ENCODE assay signal across 8 cellular contexts in the genomic region with DNA sequence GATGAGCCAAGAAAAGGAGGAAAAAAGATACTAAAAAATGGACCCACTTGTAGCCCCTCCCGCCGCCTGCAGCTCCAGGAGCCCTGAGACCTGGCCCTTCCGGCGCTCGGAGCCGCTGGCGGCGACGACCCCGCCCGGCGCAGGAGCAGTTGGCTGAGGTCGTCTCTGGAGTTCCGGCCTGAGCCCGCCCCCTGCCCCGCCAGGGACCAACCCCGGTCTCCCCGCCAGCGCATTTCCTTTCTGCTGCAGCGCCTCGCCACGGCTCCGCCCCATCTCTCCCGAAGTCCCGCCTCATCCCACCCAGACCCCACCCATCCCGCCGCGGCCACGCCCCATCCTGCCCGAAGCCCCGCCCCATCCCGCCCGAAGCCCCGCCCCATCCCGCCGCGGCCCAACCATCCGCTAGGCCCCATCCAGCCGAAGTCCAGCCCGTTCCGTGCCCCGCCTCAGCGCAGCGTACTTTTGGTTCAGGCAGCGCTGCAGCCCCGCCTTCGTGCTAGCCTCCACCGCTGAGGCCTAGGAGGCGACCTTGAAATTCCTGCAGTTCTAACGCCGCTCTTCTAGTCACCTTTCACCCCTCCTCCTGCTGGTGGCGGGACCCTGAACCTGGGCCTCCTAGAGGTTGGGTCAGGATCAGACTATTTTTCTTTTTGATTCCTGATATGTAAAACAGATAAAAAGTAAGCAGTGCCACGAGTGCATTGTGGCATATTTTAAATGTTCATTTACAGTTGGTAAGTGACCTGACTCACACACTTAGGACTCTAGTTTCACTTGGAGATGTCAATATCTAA. TPM values are rescaled to one million over a fixed set of nuclear protein-coding genes. Genes with fewer than 3 reads are reported as not detected.
DNase-seq lines count a peak whose midpoint lies in the region; ATAC-seq and TF ChIP-seq lines count a peak whose summit lies in the region.

Gene STN1, minus strand, starts transcription at position 132 of the 794 bp plus-strand sequence. CDS start 590 bp downstream, outside the sequence.

- peak within 1 kb of the TSS; percentile 97 for H3K4me3 Mint-ChIP-seq in T-helper 17 cell

- peaks cover 0 to 31% of the 10 kb centered on the region in 2 donors for H3K4me1 ChIP-seq in right atrium auricular region
- H3K4me1 ChIP-seq in uterus = no peaks in the 10 kb centered on the region

- H3K36me3 ChIP-seq in right atrium auricular region = no peaks in the 10 kb centered on the region
- H3K36me3 ChIP-seq in uterus = no peaks in the 10 kb centered on the region

- no peaks in the 10 kb centered on the region for H3K27me3 Mint-ChIP-seq in T-helper 17 cell

- TF ChIP-seq CTCF in right atrium auricular region (IDR thresholded peaks at IDR 0.05) = peak in 1 of 2 donors; percentile 10
- TF ChIP-seq CTCF in uterus (IDR thresholded peaks at IDR 0.05) = peak in 2 of 4 experiments; percentile 21 to 30

- H3K27ac ChIP-seq in angular gyrus (ENCODE audit: low read depth, low read length) = peak within 1 kb of the TSS; percentile 97
- peak within 1 kb of the TSS; percentile 89 to 91 for H3K27ac ChIP-seq in right atrium auricular region
- peak within 1 kb of the TSS; percentile 93 for H3K27ac ChIP-seq in uterus

- no peaks in the 10 kb centered on the region for H3K36me3 Mint-ChIP-seq in T-helper 17 cell (ENCODE audit: low read depth)

- H3K27me3 ChIP-seq in right atrium auricular region = no peaks in the 10 kb centered on the region
- no peaks in the 10 kb centered on the region for H3K27me3 ChIP-seq in uterus

- H3K27ac Mint-ChIP-seq in T-helper 17 cell = peak within 1 kb of the TSS; percentile 96

- peak; percentile 91 for TF ChIP-seq POLR2A in GM15510 (IDR thresholded peaks at IDR 0.05; ENCODE audit: borderline replicate concordance, extremely low read depth, insufficient read length)
- peak; percentile 84 to 92 for TF ChIP-seq POLR2A in uterus (IDR thresholded peaks at IDR 0.05)

- H3K9me3 ChIP-seq in T-helper 17 cell (ENCODE audit: control insufficient read depth, low read length, poor library complexity, severe bottlenecking) (no peaks in the 10 kb centered on the region), right atrium auricular region (no peaks in the 10 kb centered on the region), uterus (no peaks in the 10 kb centered on the region)

- DNase-seq in NCI-H1694 treated with DMSO at 0.1 percent for 48 hours (lab: John Stamatoyannopoulos, UW) (peak; percentile 75), T-helper 17 cell (peak; percentile 84 to 95 (median 94)), right atrium auricular region (ENCODE audit: low spot score) (peak; percentile 96), pulmonary artery endothelial cell (ENCODE audit: low read depth, low spot score) (peak; percentile 88), uterus (peak; percentile 97 to 98)

- intact Hi-C loops in uterus (cut with DNase I; ENCODE audit: low total_unique reads) = no loop called here

- H3K4me3 ChIP-seq in right atrium auricular region = peak within 1 kb of the TSS; percentile 46 to 63
- peak within 1 kb of the TSS; percentile 75 to 80 for H3K4me3 ChIP-seq in uterus

- ATAC-seq in HG02885 (IDR thresholded peaks at IDR 0.05; ENCODE audit: poor library complexity, unreplicated experiment) (peak; percentile 93), T-helper 17 cell (peak; percentile 95)

- peaks cover 20% of the 10 kb centered on the region for H3K4me1 Mint-ChIP-seq in T-helper 17 cell

RNA-seq across cellular contexts. Expression of gene STN1, which starts in this region (rescaled TPM):
- 10 to 100 TPM; 47.0 to 53.7 TPM for total RNA-seq in T-helper 17 cell
- 10 to 100 TPM; 26.8 to 35.3 TPM for total RNA-seq in right atrium auricular region
- 27.5 and 30.9 TPM in 2 replicates for total RNA-seq in pulmonary artery endothelial cell
- 10 to 100 TPM; 20.0 to 29.2 (median 27.0) TPM for total RNA-seq in uterus

Comparison
In these comparisons a context has a peak if more than half of its experiments do, and no peak if none do; other contexts are left out.
1. Peak in every context shown above with its lines: DNase-seq, ATAC-seq, H3K4me3 ChIP-seq and H3K27ac ChIP-seq.